Comparison of ENCODE assay signal across 1 cellular context in genomic region chr3:142645236-142645793, GRCh38.
TF ChIP-seq lines count a peak whose summit lies in the region.

No MANE protein-coding gene starts in this region.

TF ChIP-seq in GM23338, 12 proteins besides CTCF, POLR2A, EP300 and RAD21 (continued from another document):
- no peak for TF ChIP-seq ETS1 (IDR thresholded peaks at IDR 0.05)
- no peak for TF ChIP-seq ZNF114 (CRISPR knock-in tag; IDR thresholded peaks at IDR 0.05)
- no peak for TF ChIP-seq CREB1 (CRISPR knock-in tag; IDR thresholded peaks at IDR 0.05; ENCODE audit: low read depth)
- no peak for TF ChIP-seq ZNF331 (CRISPR knock-in tag; IDR thresholded peaks at IDR 0.05; ENCODE audit: low read depth)
- TF ChIP-seq NANOG (IDR thresholded peaks at IDR 0.05; ENCODE audit: borderline replicate concordance) = no peak
- no peak for TF ChIP-seq EZH2phosphoT487 (IDR thresholded peaks at IDR 0.05; ENCODE audit: unreplicated experiment)
